Comparison of ENCODE assay signal across 11 cellular contexts in genomic region chr19:18659281-18660050, GRCh38. TPM values are rescaled to one million over a fixed set of nuclear protein-coding genes. Genes with fewer than 3 reads are reported as not detected.
A peak's percentile ranks its signal among the peaks of the same experiment; 100 is the strongest.
DNase-seq lines count a peak whose midpoint lies in the region; ATAC-seq, FAIRE-seq and TF ChIP-seq lines count a peak whose summit lies in the region.
"Had no signal": no experiment of that assay in that cellular context is flagged by ENCODE, and none has a peak within 500 bp of the region (broad histone marks: within the 10 kb centered on the region; RNA-seq: fewer than 3 reads in every experiment).

No MANE protein-coding gene starts in this region.

- no peak for TF ChIP-seq CTCF in GM12878 (IDR thresholded peaks at IDR 0.05 in 2 of 3, conservative IDR thresholded peaks at IDR 0.05 in 1 of 3; ENCODE audit: control insufficient read depth in 2 of 3, extremely low read depth in 1 of 3, insufficient read depth in 1 of 3, low read depth in 3 of 3, low read length in 3 of 3)
- peak in 1 of 2 experiments; percentile 8 for TF ChIP-seq CTCF in tibial artery (IDR thresholded peaks at IDR 0.05)

- H3K27me3 ChIP-seq in GM12878 (replicated peaks in 1 of 2; ENCODE audit: control insufficient read depth in 2 of 2, insufficient read depth in 2 of 2, low read length in 1 of 2) (no peaks in the 10 kb centered on the region), tibial artery (no peaks in the 10 kb centered on the region)

- in situ Hi-C loops in GM12878 (cut with MboI), result no loop called here

- POLR2A ChIA-PET in GM12878 (lab: Charles Lee), result no interaction called here
- POLR2A ChIA-PET in activated CD4-positive, alpha-beta memory T cell treated with anti-CD3 and anti-CD28 coated beads, Interleukin-2, amount 10 ng/mL, durations not matched to agents 7 days and 5 days (lab: Charles Lee), result no interaction called here
- POLR2A ChIA-PET in activated CD4-positive, alpha-beta T cell treated with anti-CD3 and anti-CD28 coated beads for 36 hours (lab: Charles Lee), result no interaction called here

- H3K27ac ChIP-seq in GM12878 (ENCODE audit: control insufficient read depth, insufficient read depth), result no peak overlapping the region
- H3K27ac ChIP-seq in tibial artery, result peak overlapping the region; percentile 96 to 99
- H3K27ac ChIP-seq: 22Rv1 had no signal

- DNase-seq in DMS 273 (lab: John Stamatoyannopoulos, UW; ENCODE audit: unreplicated experiment) (peak; percentile 29), DMS 273 treated with DMSO at 0.1 percent for 48 hours (lab: John Stamatoyannopoulos, UW) (no peak), GM12878 (ENCODE audit: low read depth, low spot score) (no peak), medulla oblongata (ENCODE audit: extremely low spot score) (peak; percentile 53), tibial artery (peak; percentile 62 to 90)
- DNase-seq in activated CD4-positive, alpha-beta memory T cell treated with anti-CD3 and anti-CD28 coated beads, Interleukin-2, amount 10 ng/mL, durations not matched to agents 7 days and 5 days, result no peak
- DNase-seq in activated CD4-positive, alpha-beta T cell treated with anti-CD3 and anti-CD28 coated beads for 36 hours, result no peak
- DNase-seq: erythroblast had no signal

- CTCF ChIA-PET in GM12878 (lab: Yijun Ruan, JAX), result no interaction called here
- CTCF ChIA-PET in activated CD4-positive, alpha-beta memory T cell treated with anti-CD3 and anti-CD28 coated beads, Interleukin-2, amount 10 ng/mL, durations not matched to agents 7 days and 5 days (lab: Charles Lee), result no interaction called here
- CTCF ChIA-PET in activated CD4-positive, alpha-beta T cell treated with anti-CD3 and anti-CD28 coated beads for 36 hours (lab: Charles Lee), result no interaction called here

- peak overlapping the region; percentile 22; the same call in 1 of the 2 replicates for H3K4me2 ChIP-seq in GM12878 (ENCODE audit: control insufficient read depth, insufficient read depth)

- no peaks in the 10 kb centered on the region for H3K36me3 Mint-ChIP-seq in activated CD4-positive, alpha-beta memory T cell treated with anti-CD3 and anti-CD28 coated beads, Interleukin-2, amount 10 ng/mL, durations not matched to agents 7 days and 5 days (ENCODE audit: low read depth)
- H3K36me3 Mint-ChIP-seq in activated CD4-positive, alpha-beta T cell treated with anti-CD3 and anti-CD28 coated beads for 36 hours (ENCODE audit: low read depth), result no peaks in the 10 kb centered on the region

- H3K9ac ChIP-seq in GM12878 (ENCODE audit: control insufficient read depth, insufficient read depth, low read length), result no peak overlapping the region

- H3K4me1 ChIP-seq in GM12878 (ENCODE audit: control insufficient read depth, insufficient read depth, low read length), result peaks cover 18% of the 10 kb centered on the region; the same call in 1 of the 2 replicates
- peaks cover 14 to 98% (median 83%) of the 10 kb centered on the region in 4 donors for H3K4me1 ChIP-seq in tibial artery

- no peaks in the 10 kb centered on the region for H3K79me2 ChIP-seq in GM12878 (ENCODE audit: control insufficient read depth, insufficient read depth, low read length)

- peaks cover 8% of the 10 kb centered on the region for H3K4me1 Mint-ChIP-seq in activated CD4-positive, alpha-beta memory T cell treated with anti-CD3 and anti-CD28 coated beads, Interleukin-2, amount 10 ng/mL, durations not matched to agents 7 days and 5 days
- H3K4me1 Mint-ChIP-seq in activated CD4-positive, alpha-beta T cell treated with anti-CD3 and anti-CD28 coated beads for 36 hours, result peaks cover 18% of the 10 kb centered on the region

- H2AFZ ChIP-seq in GM12878 (ENCODE audit: control insufficient read depth, low read depth, low read length), result no peak overlapping the region

- no peak overlapping the region for H3K27ac Mint-ChIP-seq in activated CD4-positive, alpha-beta memory T cell treated with anti-CD3 and anti-CD28 coated beads, Interleukin-2, amount 10 ng/mL, durations not matched to agents 7 days and 5 days
- H3K27ac Mint-ChIP-seq in activated CD4-positive, alpha-beta T cell treated with anti-CD3 and anti-CD28 coated beads for 36 hours, result no peak overlapping the region
- H3K27ac Mint-ChIP-seq: stimulated activated naive CD8-positive, alpha-beta T cell treated with anti-CD3 and anti-CD28 coated beads, Interleukin-15, Interleukin-2, amounts not matched to agents 100 ng/mL and 50 ng/mL, for 24 hours had no signal

- no peak for FAIRE-seq in GM12878 (lab: Jason Lieb, UNC)

- ATAC-seq in GM12878 (peak; percentile 62), GM21528 (IDR thresholded peaks at IDR 0.05; ENCODE audit: low FRiP score, unreplicated experiment) (no peak)
- no peak for ATAC-seq in activated CD4-positive, alpha-beta T cell treated with anti-CD3 and anti-CD28 coated beads for 36 hours

- SMC1A ChIA-PET in GM12878 (lab: Charles Lee; ENCODE audit: uncharacterized antibody, unreplicated experiment), result no interaction called here

- RAD21 ChIA-PET in GM12878 (lab: Charles Lee; ENCODE audit: unreplicated experiment), result no interaction called here

- intact Hi-C loops in GM12878 (cut with micrococcal nuclease; ENCODE audit: unreplicated experiment), result no loop called here
- intact Hi-C loops in tibial artery (cut with DNase I; ENCODE audit: low total_unique reads), result no loop called here
- intact Hi-C loops in activated CD4-positive, alpha-beta T cell treated with anti-CD3 and anti-CD28 coated beads for 36 hours (cut with DNase I, micrococcal nuclease), result no loop called here

- 47% methylated on average over 27 of the region's 30 CpGs for WGBS in GM12878 (ENCODE audit: insufficient coverage, insufficient replicate concordance, low lambda C conversion rate, missing lambda C conversion rate)

- TF ChIP-seq RAD21 in GM12878 (IDR thresholded peaks at IDR 0.05; ENCODE audit: insufficient read depth, low read depth, low read length), result no peak

- H3K4me3 Mint-ChIP-seq in activated CD4-positive, alpha-beta memory T cell treated with anti-CD3 and anti-CD28 coated beads, Interleukin-2, amount 10 ng/mL, durations not matched to agents 7 days and 5 days, result no peak overlapping the region
- H3K4me3 Mint-ChIP-seq in activated CD4-positive, alpha-beta T cell treated with anti-CD3 and anti-CD28 coated beads for 36 hours, result no peak overlapping the region
- H3K4me3 Mint-ChIP-seq: stimulated activated naive CD8-positive, alpha-beta T cell treated with anti-CD3 and anti-CD28 coated beads, Interleukin-15, Interleukin-2, amounts not matched to agents 100 ng/mL and 50 ng/mL, for 24 hours had no signal

- no peak for TF ChIP-seq EP300 in GM12878 (IDR thresholded peaks at IDR 0.05; ENCODE audit: borderline replicate concordance in 1 of 2, control insufficient read depth in 1 of 2, low read depth in 2 of 2, low read length in 2 of 2)

- no TSS peak for BruUV-seq in GM12878 (replicated peaks; lab: Mats Ljungman, UMichigan)

- H3K27me3 Mint-ChIP-seq in activated CD4-positive, alpha-beta memory T cell treated with anti-CD3 and anti-CD28 coated beads, Interleukin-2, amount 10 ng/mL, durations not matched to agents 7 days and 5 days, result no peaks in the 10 kb centered on the region
- H3K27me3 Mint-ChIP-seq in activated CD4-positive, alpha-beta T cell treated with anti-CD3 and anti-CD28 coated beads for 36 hours, result no peaks in the 10 kb centered on the region
- H3K27me3 Mint-ChIP-seq: stimulated activated naive CD8-positive, alpha-beta T cell treated with anti-CD3 and anti-CD28 coated beads, Interleukin-15, Interleukin-2, amounts not matched to agents 100 ng/mL and 50 ng/mL, for 24 hours had no signal

- TF ChIP-seq POLR2A in GM12878 (IDR thresholded peaks at IDR 0.05; ENCODE audit: low read depth, low read length), result no peak

- no peaks in the 10 kb centered on the region for H3K36me3 ChIP-seq in GM12878 (ENCODE audit: control insufficient read depth in 2 of 2, insufficient read depth in 2 of 2, low read length in 1 of 2)
- peaks cover under 1 to 2% (median 2%) of the 10 kb centered on the region in 3 donors for H3K36me3 ChIP-seq in tibial artery

- H3K9me3 Mint-ChIP-seq in activated CD4-positive, alpha-beta memory T cell treated with anti-CD3 and anti-CD28 coated beads, Interleukin-2, amount 10 ng/mL, durations not matched to agents 7 days and 5 days, result no peaks in the 10 kb centered on the region
- no peaks in the 10 kb centered on the region for H3K9me3 Mint-ChIP-seq in activated CD4-positive, alpha-beta T cell treated with anti-CD3 and anti-CD28 coated beads for 36 hours (ENCODE audit: low read depth)
- H3K9me3 Mint-ChIP-seq: stimulated activated naive CD8-positive, alpha-beta T cell treated with anti-CD3 and anti-CD28 coated beads, Interleukin-15, Interleukin-2, amounts not matched to agents 100 ng/mL and 50 ng/mL, for 24 hours had no signal

- no peak overlapping the region for H3K4me3 ChIP-seq in GM12878
- H3K4me3 ChIP-seq in tibial artery, result peak overlapping the region; percentile 16 to 39

- no peaks in the 10 kb centered on the region; the same call in 2 of the 3 replicates for H3K9me3 ChIP-seq in GM12878 (replicated peaks; ENCODE audit: control insufficient read depth, insufficient read depth, low read length)
- H3K9me3 ChIP-seq in tibial artery, result no peaks in the 10 kb centered on the region

- H4K20me1 ChIP-seq in GM12878 (ENCODE audit: control insufficient read depth, insufficient read depth), result no peaks in the 10 kb centered on the region; the same call in 1 of the 2 replicates

RNA-seq across cellular contexts. Expression of gene KLHL26, which starts 22.6 kb away (rescaled TPM):
- total RNA-seq in GM12878 (2013; cell fraction: nucleolus; rRNA removed), result 5.7 and 6.7 TPM in 2 replicates
- total RNA-seq in GM12878 (2014; rRNA removed) (3.6 and 5.6 TPM in 2 replicates), GM12878 (2014; rRNA removed; fragmentation: Illumina TruSeq; extraction: Trizol) (0.98 and 1.5 TPM in 2 replicates), GM12878 (2021) (12.9 and 14.6 TPM in 2 replicates)
- 1.0 TPM for polyA plus RNA-seq in GM12878 (2011; ENCODE audit: low read depth)
- polyA plus RNA-seq in GM12878 (2011; rRNA removed) (1.0 and 1.2 TPM in 2 replicates), GM12878 (2014; fragmentation: Illumina TruSeq; extraction: Trizol) (0.74 and 1.9 TPM in 2 replicates), GM12878 (2014; fragmentation: Nextera tagmentation; extraction: Ambion mirVana) (under 1 TPM; 0.18 to 0.35 TPM), GM12878 (2014; rRNA removed) (3.9 and 5.1 TPM in 2 replicates), GM12878 (2016; fragmentation: Nextera tagmentation; extraction: Ambion mirVana) (1 to 10 TPM; 8.0 to 8.1 TPM)
- 1.9 and 2.0 TPM in 2 replicates for polyA plus RNA-seq in GM12878 (2011; cell fraction: cytosol; rRNA removed)
- 5.8 and 8.9 TPM in 2 replicates for polyA plus RNA-seq in GM12878 (2011; cell fraction: nucleus; rRNA removed)
- 3.5 and 4.5 TPM in 2 replicates for polyA plus RNA-seq in GM12878 (2012)
- 4.6 and 5.2 TPM in 2 replicates for polyA minus RNA-seq in GM12878 (2011; rRNA and poly(A)+ RNA removed)
- polyA minus RNA-seq in GM12878 (2011; cell fraction: cytosol; rRNA and poly(A)+ RNA removed), result 2.5 and 5.2 TPM in 2 replicates
- 1.6 and 3.1 TPM in 2 replicates for polyA minus RNA-seq in GM12878 (2011; cell fraction: nucleus; rRNA and poly(A)+ RNA removed)
- total RNA-seq in activated CD4-positive, alpha-beta memory T cell treated with anti-CD3 and anti-CD28 coated beads, Interleukin-2, amount 10 ng/mL, durations not matched to agents 7 days and 5 days, result 10 to 100 TPM; 10.8 to 11.0 TPM
- 10 to 100 TPM in 1 of 2 experiments, 1 to 10 TPM in 1; 9.9 to 11.9 TPM for total RNA-seq in activated CD4-positive, alpha-beta T cell treated with anti-CD3 and anti-CD28 coated beads for 36 hours

RNA-seq across cellular contexts. Expression of gene CRTC1, which starts 24.0 kb away (rescaled TPM):
- 6.6 and 7.9 TPM in 2 replicates for total RNA-seq in GM12878 (2013; cell fraction: nucleolus; rRNA removed)
- total RNA-seq in GM12878 (2014; rRNA removed) (0.82 and 1.3 TPM in 2 replicates), GM12878 (2014; rRNA removed; fragmentation: Illumina TruSeq; extraction: Trizol) (0.28 and 0.31 TPM in 2 replicates), GM12878 (2021) (3.5 and 4.6 TPM in 2 replicates)
- polyA plus RNA-seq in GM12878 (2011; ENCODE audit: low read depth), result 0.39 TPM
- polyA plus RNA-seq in GM12878 (2011; rRNA removed) (0.37 and 0.50 TPM in 2 replicates), GM12878 (2014; fragmentation: Illumina TruSeq; extraction: Trizol) (0.65 and 0.78 TPM in 2 replicates), GM12878 (2014; fragmentation: Nextera tagmentation; extraction: Ambion mirVana) (under 1 TPM in 1 of 2 experiments, not detected in 1; 0.02 TPM), GM12878 (2014; rRNA removed) (2.5 and 2.6 TPM in 2 replicates), GM12878 (2016; fragmentation: Nextera tagmentation; extraction: Ambion mirVana) (1 to 10 TPM; 1.1 TPM)
- 0.37 and 1.1 TPM in 2 replicates for polyA plus RNA-seq in GM12878 (2011; cell fraction: cytosol; rRNA removed)
- polyA plus RNA-seq in GM12878 (2011; cell fraction: nucleus; rRNA removed), result 10.9 and 15.4 TPM in 2 replicates
- 2.2 and 2.5 TPM in 2 replicates for polyA plus RNA-seq in GM12878 (2012)
- 0.29 and 0.93 TPM in 2 replicates for polyA minus RNA-seq in GM12878 (2011; rRNA and poly(A)+ RNA removed)
- 1.1 and 1.5 TPM in 2 replicates for polyA minus RNA-seq in GM12878 (2011; cell fraction: cytosol; rRNA and poly(A)+ RNA removed)
- polyA minus RNA-seq in GM12878 (2011; cell fraction: nucleus; rRNA and poly(A)+ RNA removed), result 1.8 and 3.9 TPM in 2 replicates
- 1 to 10 TPM; 5.3 TPM for total RNA-seq in activated CD4-positive, alpha-beta memory T cell treated with anti-CD3 and anti-CD28 coated beads, Interleukin-2, amount 10 ng/mL, durations not matched to agents 7 days and 5 days
- 1 to 10 TPM; 5.3 to 9.7 TPM for total RNA-seq in activated CD4-positive, alpha-beta T cell treated with anti-CD3 and anti-CD28 coated beads for 36 hours

RNA-seq across cellular contexts. Expression of gene TMEM59L, which starts 46.8 kb away (rescaled TPM):
- not detected in 2 replicates for total RNA-seq in GM12878 (2013; cell fraction: nucleolus; rRNA removed)
- total RNA-seq in GM12878 (2014; rRNA removed) (0.06 TPM in 1 of 2 replicates, not detected in the other), GM12878 (2014; rRNA removed; fragmentation: Illumina TruSeq; extraction: Trizol) (not detected in 2 replicates), GM12878 (2021) (not detected in 2 replicates)
- not detected for polyA plus RNA-seq in GM12878 (2011; ENCODE audit: low read depth)
- polyA plus RNA-seq in GM12878 (2011; rRNA removed) (not detected in 2 replicates), GM12878 (2014; fragmentation: Illumina TruSeq; extraction: Trizol) (not detected in 2 replicates), GM12878 (2014; fragmentation: Nextera tagmentation; extraction: Ambion mirVana) (not detected), GM12878 (2014; rRNA removed) (not detected in 2 replicates), GM12878 (2016; fragmentation: Nextera tagmentation; extraction: Ambion mirVana) (not detected)
- not detected in 2 replicates for polyA plus RNA-seq in GM12878 (2011; cell fraction: cytosol; rRNA removed)
- polyA plus RNA-seq in GM12878 (2011; cell fraction: nucleus; rRNA removed), result 0.15 and 0.27 TPM in 2 replicates
- 0.09 TPM in 1 of 2 replicates, not detected in the other for polyA plus RNA-seq in GM12878 (2012)
- polyA minus RNA-seq in GM12878 (2011; rRNA and poly(A)+ RNA removed), result not detected in 2 replicates
- not detected in 2 replicates for polyA minus RNA-seq in GM12878 (2011; cell fraction: cytosol; rRNA and poly(A)+ RNA removed)
- polyA minus RNA-seq in GM12878 (2011; cell fraction: nucleus; rRNA and poly(A)+ RNA removed), result not detected in 2 replicates
- under 1 TPM in 1 of 2 experiments, not detected in 1; 0.13 TPM for total RNA-seq in activated CD4-positive, alpha-beta memory T cell treated with anti-CD3 and anti-CD28 coated beads, Interleukin-2, amount 10 ng/mL, durations not matched to agents 7 days and 5 days
- under 1 TPM in 1 of 2 experiments, not detected in 1; 0.11 TPM for total RNA-seq in activated CD4-positive, alpha-beta T cell treated with anti-CD3 and anti-CD28 coated beads for 36 hours

RNA-seq across cellular contexts. Expression of gene CRLF1, which starts 52.9 kb away (rescaled TPM):
- not detected in 2 replicates for total RNA-seq in GM12878 (2013; cell fraction: nucleolus; rRNA removed)
- total RNA-seq in GM12878 (2014; rRNA removed), result not detected in 2 replicates
- not detected in 2 replicates for total RNA-seq in GM12878 (2014; rRNA removed; fragmentation: Illumina TruSeq; extraction: Trizol)
- total RNA-seq in GM12878 (2021), result 0.33 and 0.43 TPM in 2 replicates
- 1.8 TPM for polyA plus RNA-seq in GM12878 (2011; ENCODE audit: low read depth)
- not detected in 2 replicates for polyA plus RNA-seq in GM12878 (2011; rRNA removed)
- polyA plus RNA-seq in GM12878 (2011; cell fraction: cytosol; rRNA removed), result 0.10 and 0.27 TPM in 2 replicates
- 0.51 and 0.72 TPM in 2 replicates for polyA plus RNA-seq in GM12878 (2011; cell fraction: nucleus; rRNA removed)
- polyA plus RNA-seq in GM12878 (2012), result 2.3 and 3.3 TPM in 2 replicates
- not detected in 2 replicates for polyA plus RNA-seq in GM12878 (2014; fragmentation: Illumina TruSeq; extraction: Trizol)
- polyA plus RNA-seq in GM12878 (2014; fragmentation: Nextera tagmentation; extraction: Ambion mirVana), result under 1 TPM; 0.35 to 0.76 TPM
- 0.10 TPM in 1 of 2 replicates, not detected in the other for polyA plus RNA-seq in GM12878 (2014; rRNA removed)
- polyA plus RNA-seq in GM12878 (2016; fragmentation: Nextera tagmentation; extraction: Ambion mirVana), result 1 to 10 TPM in 1 of 2 experiments, under 1 TPM in 1; 0.63 to 1.2 TPM
- polyA minus RNA-seq in GM12878 (2011; rRNA and poly(A)+ RNA removed), result not detected in 2 replicates
- polyA minus RNA-seq in GM12878 (2011; cell fraction: cytosol; rRNA and poly(A)+ RNA removed), result not detected in 2 replicates
- not detected in 2 replicates for polyA minus RNA-seq in GM12878 (2011; cell fraction: nucleus; rRNA and poly(A)+ RNA removed)
- not detected for total RNA-seq in activated CD4-positive, alpha-beta memory T cell treated with anti-CD3 and anti-CD28 coated beads, Interleukin-2, amount 10 ng/mL, durations not matched to agents 7 days and 5 days
- total RNA-seq in activated CD4-positive, alpha-beta T cell treated with anti-CD3 and anti-CD28 coated beads for 36 hours, result not detected

Comparison
In these comparisons a context has a peak if more than half of its experiments do, and no peak if none do; other contexts are left out.
1. DNase-seq: peak in DMS 273 (single experiment), medulla oblongata (single experiment) and tibial artery (2 of 2); none in DMS 273 treated with DMSO at 0.1 percent for 48 hours (single experiment), GM12878 (single experiment), activated CD4-positive, alpha-beta memory T cell treated with anti-CD3 and anti-CD28 coated beads, Interleukin-2, amount 10 ng/mL, durations not matched to agents 7 days and 5 days (single experiment) and activated CD4-positive, alpha-beta T cell treated with anti-CD3 and anti-CD28 coated beads for 36 hours (single experiment).